ENCODE assay signal across 21 cellular contexts in genomic region chr18:53553030-53553429, GRCh38.
DNase-seq lines count a peak whose midpoint lies in the region; ATAC-seq, FAIRE-seq and TF ChIP-seq lines count a peak whose summit lies in the region.
"Had no signal": no experiment of that assay in that cellular context is flagged by ENCODE, and none has a peak within 500 bp of the region (broad histone marks: within the 10 kb centered on the region; RNA-seq: fewer than 3 reads in every experiment).

No MANE protein-coding gene starts in this region.

- no peaks in the 10 kb centered on the region for H3K4me1 Mint-ChIP-seq in GM23338
- H3K4me1 Mint-ChIP-seq: B cell; CD4-positive, CD25-positive, alpha-beta regulatory T cell had no signal

- H2BK15ac ChIP-seq in H1 (ENCODE audit: low read length) (no peak overlapping the region), mesendoderm (replicated peaks; ENCODE audit: low read depth) (no peak overlapping the region)

- CTCF ChIA-PET in H1 (lab: Charles Lee; ENCODE audit: partially characterized antibody), result interaction anchor here (0.8 to 1.3 kb wide), 3 partner anchors 10 to 165 kb away, joined by 3 read pairs; no protein-coding TSS in a partner anchor

- no peaks in the 10 kb centered on the region; the same call in 1 of the 2 replicates for H3K9me2 ChIP-seq in GM23338 (ENCODE audit: insufficient read depth)

- no peaks in the 10 kb centered on the region for H3K23me2 ChIP-seq in H1 (ENCODE audit: low read depth, low read length)

- H3K18ac ChIP-seq in H1 (ENCODE audit: extremely low read depth, low read length) (no peak overlapping the region), mesendoderm (ENCODE audit: low read length) (no peak overlapping the region)

- POLR2A ChIA-PET in H1 (lab: Charles Lee; ENCODE audit: partially characterized antibody), result no interaction called here

- H4K8ac ChIP-seq in H1 (ENCODE audit: extremely low read depth, insufficient read depth, low read length) (no peak overlapping the region), mesendoderm (ENCODE audit: low read depth, low read length) (no peak overlapping the region)

- H2BK20ac ChIP-seq in H1 (ENCODE audit: low read length), result no peak overlapping the region

- intact Hi-C loops in left colon (cut with DNase I, micrococcal nuclease), result no loop called here

- H2BK12ac ChIP-seq in H1 (ENCODE audit: low read depth, low read length), result no peak overlapping the region

- H2AFZ ChIP-seq in GM23338, result no peak overlapping the region
- H2AFZ ChIP-seq in H1 (ENCODE audit: low read length), result no peak overlapping the region

- H4K5ac ChIP-seq in H1 (ENCODE audit: insufficient read length, low read depth, low read length) (no peak overlapping the region), mesendoderm (ENCODE audit: low read length) (no peak overlapping the region)

- H3K23ac ChIP-seq in H1 (ENCODE audit: insufficient read length) (no peak overlapping the region), mesendoderm (ENCODE audit: low read length) (no peak overlapping the region)

- DNase-seq in GM23338 (ENCODE audit: low spot score) (peak; percentile 7), NCI-H69 (lab: John Stamatoyannopoulos, UW) (peak; percentile 22), H1 (ENCODE audit: low read depth in 1 of 2, low spot score in 2 of 2) (no peak), mesendoderm (peak; percentile 4), left colon (no peak), anterior cingulate cortex (lab: John Stamatoyannopoulos, UW) (no peak), NCI-H2081 (lab: John Stamatoyannopoulos, UW) (no peak)
- no peak for DNase-seq in activated CD8-positive, alpha-beta memory T cell treated with anti-CD3 and anti-CD28 coated beads for 24 hours
- DNase-seq: Caco-2; CD4-positive, CD25-positive, alpha-beta regulatory T cell; CD8-positive, alpha-beta T cell; DMS53; DMS79 treated with DMSO at 0.1 percent for 48 hours; GF-D8; HFFc6 had no signal

- no peak overlapping the region for H3K4ac ChIP-seq in H1 (replicated peaks; ENCODE audit: insufficient read length, low read depth, low read length)
- H3K4ac ChIP-seq in mesendoderm (ENCODE audit: low read depth, low read length), result no peak overlapping the region

- TF ChIP-seq EP300 in H1 (IDR thresholded peaks at IDR 0.05; ENCODE audit: borderline replicate concordance in 1 of 2, low read depth in 2 of 2, low read length in 2 of 2), result no peak

- H4K91ac ChIP-seq in H1 (replicated peaks; ENCODE audit: insufficient read length, low read length), result no peak overlapping the region

- H3K4me1 ChIP-seq in GM23338 (ENCODE audit: insufficient read depth) (no peaks in the 10 kb centered on the region), H1 (replicated peaks in 1 of 4; ENCODE audit: control insufficient read depth in 3 of 4, insufficient read depth in 4 of 4, low read length in 3 of 4) (no peaks in the 10 kb centered on the region), mesendoderm (ENCODE audit: control insufficient read depth, low read depth, low read length) (no peaks in the 10 kb centered on the region)
- H3K4me1 ChIP-seq: Caco-2, HAP-1 had no signal

- 84% methylated on average over 2 of the region's 2 CpGs; no CpG with 5 or more reads in 1 of the 2 experiments for WGBS in H1 (ENCODE audit: extremely low coverage in 1 of 2, insufficient coverage in 1 of 2, insufficient read length in 1 of 2, insufficient replicate concordance in 2 of 2, low coverage in 1 of 2, low lambda C conversion rate in 2 of 2, missing lambda C conversion rate in 1 of 2), 2 experiments
- WGBS in mesendoderm (ENCODE audit: extremely low coverage, insufficient coverage, low lambda C conversion rate), result no CpG with 5 or more reads among the region's 2 CpGs

- H3K9me3 ChIP-seq in H1 (ENCODE audit: insufficient read depth in 2 of 2, low read depth in 1 of 2, low read length in 1 of 2), result peaks cover 5 to 7% of the 10 kb centered on the region in 2 experiments; a peak in 1 of 4 replicates
- H3K9me3 ChIP-seq: BLaER1, Caco-2, HAP-1 had no signal

- no peaks in the 10 kb centered on the region for H3K79me2 ChIP-seq in GM23338 (replicated peaks; ENCODE audit: insufficient read depth)
- H3K79me2 ChIP-seq in H1 (ENCODE audit: control insufficient read depth in 1 of 2, insufficient read depth in 2 of 2, low read length in 2 of 2), result no peaks in the 10 kb centered on the region
- H3K79me2 ChIP-seq in mesendoderm (ENCODE audit: control insufficient read depth, insufficient read depth, low read length), result no peaks in the 10 kb centered on the region

- H2AK5ac ChIP-seq in H1 (ENCODE audit: low read depth, low read length), result no peak overlapping the region
- no peak overlapping the region for H2AK5ac ChIP-seq in mesendoderm (ENCODE audit: low read length)

- H3K4me2 ChIP-seq in GM23338 (no peak overlapping the region), H1 (ENCODE audit: insufficient read depth in 1 of 2, low read depth in 2 of 2, low read length in 2 of 2) (no peak overlapping the region), mesendoderm (ENCODE audit: low read length) (no peak overlapping the region)
- H3K4me2 ChIP-seq: BLaER1 had no signal

- peaks cover 11% of the 10 kb centered on the region for H3K9me3 Mint-ChIP-seq in GM23338

- no peaks in the 10 kb centered on the region for H4K20me1 ChIP-seq in GM23338 (replicated peaks; ENCODE audit: insufficient read depth)
- H4K20me1 ChIP-seq in H1 (replicated peaks in 1 of 2; ENCODE audit: control insufficient read depth in 1 of 2, insufficient read depth in 2 of 2, low read length in 2 of 2), result no peaks in the 10 kb centered on the region
- H4K20me1 ChIP-seq: BLaER1 had no signal

- H2BK5ac ChIP-seq in H1 (ENCODE audit: low read depth, low read length) (no peak overlapping the region), mesendoderm (ENCODE audit: low read length) (no peak overlapping the region)

- no peak overlapping the region for H3K27ac Mint-ChIP-seq in GM23338
- H3K27ac Mint-ChIP-seq: B cell; CD4-positive, CD25-positive, alpha-beta regulatory T cell; CD8-positive, alpha-beta T cell; HFFc6 had no signal

- TF ChIP-seq CTCF in GM23338 (conservative IDR thresholded peaks at IDR 0.05; ENCODE audit: low read depth in 2 of 2) (peak; percentile 16 to 30; a peak in 2 of 4 replicates), H1 (IDR thresholded peaks at IDR 0.05; ENCODE audit: control extremely low read depth in 1 of 3, insufficient read depth in 1 of 3, low read depth in 1 of 3, low read length in 3 of 3) (peak in 1 of 3 experiments; percentile 28; a peak in 1 of 4 replicates)

- H3F3A ChIP-seq in GM23338 (replicated peaks; ENCODE audit: low read depth), result no peaks in the 10 kb centered on the region

- H3K27ac ChIP-seq in GM23338 (ENCODE audit: low read depth), result no peak overlapping the region
- H3K27ac ChIP-seq in H1 (ENCODE audit: low read depth, low read length), result no peak overlapping the region
- H3K27ac ChIP-seq in mesendoderm (ENCODE audit: low read depth, low read length), result no peak overlapping the region
- H3K27ac ChIP-seq: BLaER1, C4-2B had no signal

- TF ChIP-seq RAD21 in H1 (IDR thresholded peaks at IDR 0.05 in 1 of 2, conservative IDR thresholded peaks at IDR 0.05 in 1 of 2; ENCODE audit: low read depth in 2 of 2, low read length in 2 of 2), result peak; percentile 19 to 34

- H3K36me3 Mint-ChIP-seq in GM23338 (ENCODE audit: low read depth), result peaks cover 7% of the 10 kb centered on the region; the same call in 1 of the 3 replicates
- H3K36me3 Mint-ChIP-seq: CD4-positive, CD25-positive, alpha-beta regulatory T cell; CD8-positive, alpha-beta T cell had no signal

- H3K27me3 ChIP-seq in GM23338 (ENCODE audit: insufficient read depth), result no peaks in the 10 kb centered on the region
- H3K27me3 ChIP-seq in H1 (replicated peaks in 1 of 4; ENCODE audit: control insufficient read depth in 3 of 4, extremely low read depth in 1 of 4, insufficient read depth in 3 of 4, low read length in 3 of 4), result no peaks in the 10 kb centered on the region
- H3K27me3 ChIP-seq in mesendoderm (ENCODE audit: insufficient read depth, low read length, poor library complexity), result no peaks in the 10 kb centered on the region
- H3K27me3 ChIP-seq: BLaER1 had no signal

- H3K4me3 Mint-ChIP-seq in GM23338, result no peak overlapping the region
- H3K4me3 Mint-ChIP-seq: B cell; CD4-positive, CD25-positive, alpha-beta regulatory T cell; CD8-positive, alpha-beta T cell; HFFc6 had no signal

- H3K4me3 ChIP-seq in GM23338, result no peak overlapping the region
- no peak overlapping the region for H3K4me3 ChIP-seq in H1 (ENCODE audit: extremely low read depth in 1 of 4, insufficient read depth in 2 of 4, low read depth in 3 of 4, low read length in 4 of 4)
- no peak overlapping the region for H3K4me3 ChIP-seq in mesendoderm (ENCODE audit: low read length)
- H3K4me3 ChIP-seq: BLaER1, HAP-1 had no signal

- no peak overlapping the region for H3K9ac ChIP-seq in H1 (replicated peaks in 1 of 4; ENCODE audit: extremely low read depth in 1 of 4, low read depth in 3 of 4, low read length in 3 of 4)
- H3K9ac ChIP-seq in mesendoderm (ENCODE audit: low read length), result no peak overlapping the region
- H3K9ac ChIP-seq: BLaER1 had no signal

- H2BK120ac ChIP-seq in H1 (replicated peaks; ENCODE audit: low read depth, low read length) (no peak overlapping the region), mesendoderm (ENCODE audit: low read depth, low read length) (no peak overlapping the region)

- H3K56ac ChIP-seq in H1 (replicated peaks; ENCODE audit: insufficient read length, low read depth, low read length) (no peak overlapping the region), mesendoderm (ENCODE audit: low read length) (no peak overlapping the region)

- FAIRE-seq in H1 (lab: Jason Lieb, UNC), result peak; percentile 13
- FAIRE-seq: GM12891, GM18507 had no signal

- ATAC-seq in GM23338, result peak; percentile 26; the same call in 1 of the 3 replicates
- ATAC-seq in left colon, result no peak
- ATAC-seq: CD8-positive, alpha-beta T cell had no signal

- no peak overlapping the region for H3K14ac ChIP-seq in H1 (ENCODE audit: insufficient read length)

- no peaks in the 10 kb centered on the region for H3K27me3 Mint-ChIP-seq in GM23338 (ENCODE audit: insufficient read depth, low read depth, poor library complexity)
- H3K27me3 Mint-ChIP-seq: B cell; CD4-positive, CD25-positive, alpha-beta regulatory T cell had no signal

- no peak for TF ChIP-seq POLR2A in H1 (IDR thresholded peaks at IDR 0.05; ENCODE audit: control extremely low read depth in 1 of 2, low read depth in 2 of 2, low read length in 2 of 2)

- H3K79me1 ChIP-seq in H1 (ENCODE audit: low read depth, low read length) (no peaks in the 10 kb centered on the region), mesendoderm (ENCODE audit: low read length) (no peaks in the 10 kb centered on the region)

- no peaks in the 10 kb centered on the region for H3K36me3 ChIP-seq in GM23338 (ENCODE audit: insufficient read depth)
- no peaks in the 10 kb centered on the region; a peak in 1 of 8 replicates for H3K36me3 ChIP-seq in H1 (ENCODE audit: control insufficient read depth in 2 of 4, insufficient read depth in 4 of 4, low read length in 3 of 4)
- no peaks in the 10 kb centered on the region for H3K36me3 ChIP-seq in mesendoderm (ENCODE audit: control insufficient read depth, insufficient read depth, low read length)
- H3K36me3 ChIP-seq: BLaER1, HAP-1 had no signal

TF ChIP-seq in GM23338, 12 proteins besides CTCF, POLR2A, EP300 and RAD21 (continues in another document):
- no peak for TF ChIP-seq ZNF114 (CRISPR knock-in tag; IDR thresholded peaks at IDR 0.05)
- no peak for TF ChIP-seq EZH2phosphoT487 (IDR thresholded peaks at IDR 0.05; ENCODE audit: unreplicated experiment)

TF ChIP-seq in H1, 55 proteins besides CTCF, POLR2A, EP300 and RAD21 (continues in another document):
- no peak for TF ChIP-seq EZH2 (IDR thresholded peaks at IDR 0.05; ENCODE audit: low read depth, low read length, severe bottlenecking)

Comparison
In these comparisons a context has a peak if more than half of its experiments do, and no peak if none do; other contexts are left out.
1. DNase-seq: peak in GM23338 (single experiment), NCI-H69 (single experiment) and mesendoderm (single experiment); none in H1 (0 of 2), left colon (0 of 2), activated CD8-positive, alpha-beta memory T cell treated with anti-CD3 and anti-CD28 coated beads for 24 hours (single experiment), anterior cingulate cortex (0 of 58) and NCI-H2081 (0 of 2).